Comparison of ENCODE assay signal across 1 cellular context in the genomic region with DNA sequence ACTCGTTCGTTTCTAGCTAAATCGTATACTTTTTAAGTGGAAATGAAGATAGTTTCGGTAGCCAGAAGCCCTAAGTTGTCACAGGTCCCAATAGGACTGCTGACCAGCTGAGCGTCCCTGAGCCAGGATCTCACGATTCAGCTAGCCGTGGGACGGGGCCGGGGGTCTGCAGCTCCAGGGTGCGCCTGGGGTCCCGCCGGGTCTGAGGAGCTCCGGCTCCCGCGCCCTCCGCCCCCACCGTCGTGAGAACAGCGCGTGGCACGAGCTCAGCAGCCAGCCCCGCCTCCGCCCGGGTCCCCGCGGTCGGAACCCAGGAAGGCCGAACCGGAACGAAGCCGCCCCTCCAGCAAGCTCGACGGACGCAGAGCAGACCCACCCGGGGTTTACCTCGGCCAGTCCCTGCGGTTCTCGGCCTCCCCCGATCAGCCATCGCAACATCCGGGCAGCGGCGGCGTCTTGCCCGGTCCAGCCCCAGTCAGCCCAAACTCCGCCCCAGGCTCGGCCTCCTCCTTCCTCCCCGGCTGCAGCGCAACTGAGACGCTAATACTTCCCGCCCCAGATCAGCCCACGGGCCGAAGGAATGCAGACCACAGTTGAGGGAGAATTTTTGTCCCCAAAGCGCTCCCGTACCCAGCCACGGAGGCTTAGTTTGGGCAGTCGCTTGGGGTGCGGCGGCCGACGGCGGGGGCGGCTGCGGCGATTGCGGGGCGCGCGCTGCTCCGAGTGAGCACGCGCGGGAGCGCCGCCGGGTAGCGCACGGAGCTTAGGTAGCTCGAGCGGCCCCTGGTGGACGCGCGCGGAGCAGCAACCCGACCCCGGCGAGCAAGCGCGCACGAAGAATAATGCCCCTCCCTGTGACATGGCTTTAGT.
TF ChIP-seq lines count a peak whose summit lies in the region.

A gene with protein sequence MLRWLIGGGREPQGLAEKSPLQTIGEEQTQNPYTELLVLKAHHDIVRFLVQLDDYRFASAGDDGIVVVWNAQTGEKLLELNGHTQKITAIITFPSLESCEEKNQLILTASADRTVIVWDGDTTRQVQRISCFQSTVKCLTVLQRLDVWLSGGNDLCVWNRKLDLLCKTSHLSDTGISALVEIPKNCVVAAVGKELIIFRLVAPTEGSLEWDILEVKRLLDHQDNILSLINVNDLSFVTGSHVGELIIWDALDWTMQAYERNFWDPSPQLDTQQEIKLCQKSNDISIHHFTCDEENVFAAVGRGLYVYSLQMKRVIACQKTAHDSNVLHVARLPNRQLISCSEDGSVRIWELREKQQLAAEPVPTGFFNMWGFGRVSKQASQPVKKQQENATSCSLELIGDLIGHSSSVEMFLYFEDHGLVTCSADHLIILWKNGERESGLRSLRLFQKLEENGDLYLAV (minus strand): TSS at position 534 of the 870 bp plus-strand sequence. CDS start 96 bp downstream, at position 438.

TF ChIP-seq in HEK293, 187 proteins besides CTCF, POLR2A, EP300 and RAD21 (continued from another document and continues in another):
- peak; percentile 87 for TF ChIP-seq ZBTB10 (tag by site-specific recombination; IDR thresholded peaks at IDR 0.05)
- peak; percentile 94 for TF ChIP-seq ZNF561 (tag by site-specific recombination; IDR thresholded peaks at IDR 0.05; ENCODE audit: borderline replicate concordance)
- no peak for TF ChIP-seq SALL2 (tag by site-specific recombination; IDR thresholded peaks at IDR 0.05; ENCODE audit: borderline replicate concordance)
- no peak for TF ChIP-seq ZNF311 (tag by site-specific recombination; IDR thresholded peaks at IDR 0.05; ENCODE audit: borderline replicate concordance)
- TF ChIP-seq ZNF404 (tag by site-specific recombination; IDR thresholded peaks at IDR 0.05), result no peak
- no peak for TF ChIP-seq ZNF670 (tag by site-specific recombination; IDR thresholded peaks at IDR 0.05; ENCODE audit: low read depth)
- no peak for TF ChIP-seq ZNF19 (tag by site-specific recombination; IDR thresholded peaks at IDR 0.05; ENCODE audit: low read depth)
- TF ChIP-seq ZNF664 (tag by site-specific recombination; IDR thresholded peaks at IDR 0.05), result no peak
- TF ChIP-seq ZNF202 (tag by site-specific recombination; IDR thresholded peaks at IDR 0.05; ENCODE audit: borderline replicate concordance), result no peak
- TF ChIP-seq ZNF792 (tag by site-specific recombination; IDR thresholded peaks at IDR 0.05), result no peak
- no peak for TF ChIP-seq ZNF639 (tag by site-specific recombination; IDR thresholded peaks at IDR 0.05)
- TF ChIP-seq, protein P1, sequence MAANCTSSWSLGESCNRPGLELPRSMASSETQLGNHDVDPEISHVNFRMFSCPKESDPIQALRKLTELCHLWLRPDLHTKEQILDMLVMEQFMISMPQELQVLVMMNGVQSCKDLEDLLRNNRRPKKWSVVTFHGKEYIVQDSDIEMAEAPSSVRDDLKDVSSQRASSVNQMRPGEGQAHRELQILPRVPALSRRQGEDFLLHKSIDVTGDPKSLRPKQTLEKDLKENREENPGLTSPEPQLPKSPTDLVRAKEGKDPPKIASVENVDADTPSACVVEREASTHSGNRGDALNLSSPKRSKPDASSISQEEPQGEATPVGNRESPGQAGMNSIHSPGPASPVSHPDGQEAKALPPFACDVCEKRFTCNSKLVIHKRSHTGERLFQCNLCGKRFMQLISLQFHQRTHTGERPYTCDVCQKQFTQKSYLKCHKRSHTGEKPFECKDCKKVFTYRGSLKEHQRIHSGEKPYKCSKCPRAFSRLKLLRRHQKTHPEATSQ (tag by site-specific recombination; IDR thresholded peaks at IDR 0.05), result 0 out of 2 replicates have a peak, but pooled peaks have one; percentile 62
- TF ChIP-seq KLF8 (tag by site-specific recombination; IDR thresholded peaks at IDR 0.05), result peak; percentile 92
- no peak for TF ChIP-seq OVOL3 (tag by site-specific recombination; IDR thresholded peaks at IDR 0.05)
- peak; percentile 68; the same call in 1 of the 2 replicates for TF ChIP-seq ZNF2 (tag by site-specific recombination; IDR thresholded peaks at IDR 0.05)
- TF ChIP-seq ZNF302 (tag by site-specific recombination; IDR thresholded peaks at IDR 0.05; ENCODE audit: low read depth), result no peak
- TF ChIP-seq, protein P2, sequence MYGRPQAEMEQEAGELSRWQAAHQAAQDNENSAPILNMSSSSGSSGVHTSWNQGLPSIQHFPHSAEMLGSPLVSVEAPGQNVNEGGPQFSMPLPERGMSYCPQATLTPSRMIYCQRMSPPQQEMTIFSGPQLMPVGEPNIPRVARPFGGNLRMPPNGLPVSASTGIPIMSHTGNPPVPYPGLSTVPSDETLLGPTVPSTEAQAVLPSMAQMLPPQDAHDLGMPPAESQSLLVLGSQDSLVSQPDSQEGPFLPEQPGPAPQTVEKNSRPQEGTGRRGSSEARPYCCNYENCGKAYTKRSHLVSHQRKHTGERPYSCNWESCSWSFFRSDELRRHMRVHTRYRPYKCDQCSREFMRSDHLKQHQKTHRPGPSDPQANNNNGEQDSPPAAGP (tag by site-specific recombination; IDR thresholded peaks at IDR 0.05), result peak; percentile 71; the same call in 1 of the 2 replicates
- TF ChIP-seq, protein P3, sequence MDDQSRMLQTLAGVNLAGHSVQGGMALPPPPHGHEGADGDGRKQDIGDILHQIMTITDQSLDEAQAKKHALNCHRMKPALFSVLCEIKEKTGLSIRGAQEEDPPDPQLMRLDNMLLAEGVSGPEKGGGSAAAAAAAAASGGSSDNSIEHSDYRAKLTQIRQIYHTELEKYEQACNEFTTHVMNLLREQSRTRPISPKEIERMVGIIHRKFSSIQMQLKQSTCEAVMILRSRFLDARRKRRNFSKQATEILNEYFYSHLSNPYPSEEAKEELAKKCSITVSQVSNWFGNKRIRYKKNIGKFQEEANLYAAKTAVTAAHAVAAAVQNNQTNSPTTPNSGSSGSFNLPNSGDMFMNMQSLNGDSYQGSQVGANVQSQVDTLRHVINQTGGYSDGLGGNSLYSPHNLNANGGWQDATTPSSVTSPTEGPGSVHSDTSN (CRISPR knock-in tag; IDR thresholded peaks at IDR 0.05), result 0 out of 2 replicates have a peak, but pooled peaks have one; percentile 67
- TF ChIP-seq ZNF571 (tag by site-specific recombination; IDR thresholded peaks at IDR 0.05), result no peak
- TF ChIP-seq ZNF747 (tag by site-specific recombination; IDR thresholded peaks at IDR 0.05), result no peak
- TF ChIP-seq, protein P4, sequence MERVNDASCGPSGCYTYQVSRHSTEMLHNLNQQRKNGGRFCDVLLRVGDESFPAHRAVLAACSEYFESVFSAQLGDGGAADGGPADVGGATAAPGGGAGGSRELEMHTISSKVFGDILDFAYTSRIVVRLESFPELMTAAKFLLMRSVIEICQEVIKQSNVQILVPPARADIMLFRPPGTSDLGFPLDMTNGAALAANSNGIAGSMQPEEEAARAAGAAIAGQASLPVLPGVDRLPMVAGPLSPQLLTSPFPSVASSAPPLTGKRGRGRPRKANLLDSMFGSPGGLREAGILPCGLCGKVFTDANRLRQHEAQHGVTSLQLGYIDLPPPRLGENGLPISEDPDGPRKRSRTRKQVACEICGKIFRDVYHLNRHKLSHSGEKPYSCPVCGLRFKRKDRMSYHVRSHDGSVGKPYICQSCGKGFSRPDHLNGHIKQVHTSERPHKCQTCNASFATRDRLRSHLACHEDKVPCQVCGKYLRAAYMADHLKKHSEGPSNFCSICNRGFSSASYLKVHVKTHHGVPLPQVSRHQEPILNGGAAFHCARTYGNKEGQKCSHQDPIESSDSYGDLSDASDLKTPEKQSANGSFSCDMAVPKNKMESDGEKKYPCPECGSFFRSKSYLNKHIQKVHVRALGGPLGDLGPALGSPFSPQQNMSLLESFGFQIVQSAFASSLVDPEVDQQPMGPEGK (tag by site-specific recombination; IDR thresholded peaks at IDR 0.05), result peak; percentile 95
- TF ChIP-seq ZNF580 (tag by site-specific recombination; IDR thresholded peaks at IDR 0.05), result peak; percentile 9; the same call in 1 of the 2 replicates
- TF ChIP-seq BCL11B (tag by site-specific recombination; IDR thresholded peaks at IDR 0.05; ENCODE audit: low read depth), result peak; percentile 62; the same call in 1 of the 2 replicates
- TF ChIP-seq SP2 (tag by site-specific recombination; IDR thresholded peaks at IDR 0.05), result peak; percentile 98
- peak; percentile 38; the same call in 1 of the 2 replicates for TF ChIP-seq ZNF394 (tag by site-specific recombination; IDR thresholded peaks at IDR 0.05; ENCODE audit: borderline replicate concordance)
- peak; percentile 85 for TF ChIP-seq GLIS2 (tag by site-specific recombination; IDR thresholded peaks at IDR 0.05)
- no peak for TF ChIP-seq ZNF521 (tag by site-specific recombination; IDR thresholded peaks at IDR 0.05)
- TF ChIP-seq ZNF391 (tag by site-specific recombination; IDR thresholded peaks at IDR 0.05; ENCODE audit: borderline replicate concordance, low read depth), result no peak
- TF ChIP-seq ZNF596 (tag by site-specific recombination; IDR thresholded peaks at IDR 0.05), result 0 out of 2 replicates have a peak, but pooled peaks have one; percentile 8
- TF ChIP-seq, protein P5, sequence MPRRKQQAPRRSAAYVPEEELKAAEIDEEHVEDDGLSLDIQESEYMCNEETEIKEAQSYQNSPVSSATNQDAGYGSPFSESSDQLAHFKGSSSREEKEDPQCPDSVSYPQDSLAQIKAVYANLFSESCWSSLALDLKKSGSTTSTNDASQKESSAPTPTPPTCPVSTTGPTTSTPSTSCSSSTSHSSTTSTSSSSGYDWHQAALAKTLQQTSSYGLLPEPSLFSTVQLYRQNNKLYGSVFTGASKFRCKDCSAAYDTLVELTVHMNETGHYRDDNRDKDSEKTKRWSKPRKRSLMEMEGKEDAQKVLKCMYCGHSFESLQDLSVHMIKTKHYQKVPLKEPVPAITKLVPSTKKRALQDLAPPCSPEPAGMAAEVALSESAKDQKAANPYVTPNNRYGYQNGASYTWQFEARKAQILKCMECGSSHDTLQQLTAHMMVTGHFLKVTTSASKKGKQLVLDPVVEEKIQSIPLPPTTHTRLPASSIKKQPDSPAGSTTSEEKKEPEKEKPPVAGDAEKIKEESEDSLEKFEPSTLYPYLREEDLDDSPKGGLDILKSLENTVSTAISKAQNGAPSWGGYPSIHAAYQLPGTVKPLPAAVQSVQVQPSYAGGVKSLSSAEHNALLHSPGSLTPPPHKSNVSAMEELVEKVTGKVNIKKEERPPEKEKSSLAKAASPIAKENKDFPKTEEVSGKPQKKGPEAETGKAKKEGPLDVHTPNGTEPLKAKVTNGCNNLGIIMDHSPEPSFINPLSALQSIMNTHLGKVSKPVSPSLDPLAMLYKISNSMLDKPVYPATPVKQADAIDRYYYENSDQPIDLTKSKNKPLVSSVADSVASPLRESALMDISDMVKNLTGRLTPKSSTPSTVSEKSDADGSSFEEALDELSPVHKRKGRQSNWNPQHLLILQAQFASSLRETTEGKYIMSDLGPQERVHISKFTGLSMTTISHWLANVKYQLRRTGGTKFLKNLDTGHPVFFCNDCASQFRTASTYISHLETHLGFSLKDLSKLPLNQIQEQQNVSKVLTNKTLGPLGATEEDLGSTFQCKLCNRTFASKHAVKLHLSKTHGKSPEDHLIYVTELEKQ (tag by site-specific recombination; IDR thresholded peaks at IDR 0.05; ENCODE audit: borderline replicate concordance), result no peak
- no peak for TF ChIP-seq ZNF701 (tag by site-specific recombination; IDR thresholded peaks at IDR 0.05)
- no peak for TF ChIP-seq PRDM1 (tag by site-specific recombination; IDR thresholded peaks at IDR 0.05)
- TF ChIP-seq, protein P6, sequence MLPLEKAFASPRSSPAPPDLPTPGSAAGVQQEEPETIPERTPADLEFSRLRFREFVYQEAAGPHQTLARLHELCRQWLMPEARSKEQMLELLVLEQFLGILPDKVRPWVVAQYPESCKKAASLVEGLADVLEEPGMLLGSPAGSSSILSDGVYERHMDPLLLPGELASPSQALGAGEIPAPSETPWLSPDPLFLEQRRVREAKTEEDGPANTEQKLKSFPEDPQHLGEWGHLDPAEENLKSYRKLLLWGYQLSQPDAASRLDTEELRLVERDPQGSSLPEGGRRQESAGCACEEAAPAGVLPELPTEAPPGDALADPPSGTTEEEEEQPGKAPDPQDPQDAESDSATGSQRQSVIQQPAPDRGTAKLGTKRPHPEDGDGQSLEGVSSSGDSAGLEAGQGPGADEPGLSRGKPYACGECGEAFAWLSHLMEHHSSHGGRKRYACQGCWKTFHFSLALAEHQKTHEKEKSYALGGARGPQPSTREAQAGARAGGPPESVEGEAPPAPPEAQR (tag by site-specific recombination; IDR thresholded peaks at IDR 0.05), result no peak
- peak; percentile 99 for TF ChIP-seq ZBTB20 (tag by site-specific recombination; IDR thresholded peaks at IDR 0.05)
